Comparison of ENCODE assay signal across 1 cellular context in the genomic region with DNA sequence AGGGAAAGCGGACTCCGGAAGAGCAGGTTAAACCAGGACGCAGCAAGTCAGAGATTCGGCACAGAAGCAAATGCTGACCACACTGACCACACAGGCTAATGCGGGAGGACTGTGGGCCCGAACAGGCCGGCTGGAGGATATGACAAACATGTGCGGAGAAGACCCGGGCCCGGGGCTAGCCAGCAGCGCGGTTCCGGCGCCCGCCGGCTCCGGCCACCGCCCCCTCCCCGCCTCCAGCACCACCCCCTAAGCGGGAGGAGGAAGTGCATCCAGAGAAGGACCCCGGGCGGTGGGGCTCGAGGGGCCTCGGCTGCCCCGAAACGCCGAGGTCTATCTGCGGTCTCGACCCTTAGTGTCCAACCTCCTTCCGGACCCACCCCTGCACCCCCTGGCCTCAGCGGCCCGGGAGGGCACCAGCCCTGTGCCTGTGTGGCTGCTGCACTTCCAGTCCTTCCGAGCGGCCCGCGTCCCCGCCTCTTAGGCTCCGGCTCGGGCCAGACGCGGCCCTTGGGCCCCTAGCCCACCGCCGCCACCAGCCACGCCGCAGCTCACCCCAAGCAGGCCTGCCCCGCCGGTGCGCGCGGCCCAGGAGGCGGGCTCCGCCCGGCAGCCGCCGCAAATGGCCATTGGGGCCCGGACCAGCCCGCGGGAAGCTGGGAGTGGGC.
A peak's percentile ranks its signal among the peaks of the same experiment; 100 is the strongest.
TF ChIP-seq lines count a peak whose summit lies in the region.

No MANE protein-coding gene starts in this region.

TF ChIP-seq in HepG2, 621 proteins besides CTCF, POLR2A, EP300 and RAD21 (continued from another document and continues in another):
- TF ChIP-seq, protein P1, sequence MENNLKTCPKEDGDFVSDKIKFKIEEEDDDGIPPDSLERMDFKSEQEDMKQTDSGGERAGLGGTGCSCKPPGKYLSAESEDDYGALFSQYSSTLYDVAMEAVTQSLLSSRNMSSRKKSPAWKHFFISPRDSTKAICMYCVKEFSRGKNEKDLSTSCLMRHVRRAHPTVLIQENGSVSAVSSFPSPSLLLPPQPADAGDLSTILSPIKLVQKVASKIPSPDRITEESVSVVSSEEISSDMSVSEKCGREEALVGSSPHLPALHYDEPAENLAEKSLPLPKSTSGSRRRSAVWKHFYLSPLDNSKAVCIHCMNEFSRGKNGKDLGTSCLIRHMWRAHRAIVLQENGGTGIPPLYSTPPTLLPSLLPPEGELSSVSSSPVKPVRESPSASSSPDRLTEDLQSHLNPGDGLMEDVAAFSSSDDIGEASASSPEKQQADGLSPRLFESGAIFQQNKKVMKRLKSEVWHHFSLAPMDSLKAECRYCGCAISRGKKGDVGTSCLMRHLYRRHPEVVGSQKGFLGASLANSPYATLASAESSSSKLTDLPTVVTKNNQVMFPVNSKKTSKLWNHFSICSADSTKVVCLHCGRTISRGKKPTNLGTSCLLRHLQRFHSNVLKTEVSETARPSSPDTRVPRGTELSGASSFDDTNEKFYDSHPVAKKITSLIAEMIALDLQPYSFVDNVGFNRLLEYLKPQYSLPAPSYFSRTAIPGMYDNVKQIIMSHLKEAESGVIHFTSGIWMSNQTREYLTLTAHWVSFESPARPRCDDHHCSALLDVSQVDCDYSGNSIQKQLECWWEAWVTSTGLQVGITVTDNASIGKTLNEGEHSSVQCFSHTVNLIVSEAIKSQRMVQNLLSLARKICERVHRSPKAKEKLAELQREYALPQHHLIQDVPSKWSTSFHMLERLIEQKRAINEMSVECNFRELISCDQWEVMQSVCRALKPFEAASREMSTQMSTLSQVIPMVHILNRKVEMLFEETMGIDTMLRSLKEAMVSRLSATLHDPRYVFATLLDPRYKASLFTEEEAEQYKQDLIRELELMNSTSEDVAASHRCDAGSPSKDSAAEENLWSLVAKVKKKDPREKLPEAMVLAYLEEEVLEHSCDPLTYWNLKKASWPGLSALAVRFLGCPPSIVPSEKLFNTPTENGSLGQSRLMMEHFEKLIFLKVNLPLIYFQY (CRISPR knock-in tag; IDR thresholded peaks at IDR 0.05; ENCODE audit: borderline replicate concordance), result peak; percentile 40; the same call in 1 of the 2 replicates
- TF ChIP-seq JARID2 (CRISPR knock-in tag; IDR thresholded peaks at IDR 0.05; ENCODE audit: insufficient replicate concordance), result no peak
- TF ChIP-seq, protein P2, sequence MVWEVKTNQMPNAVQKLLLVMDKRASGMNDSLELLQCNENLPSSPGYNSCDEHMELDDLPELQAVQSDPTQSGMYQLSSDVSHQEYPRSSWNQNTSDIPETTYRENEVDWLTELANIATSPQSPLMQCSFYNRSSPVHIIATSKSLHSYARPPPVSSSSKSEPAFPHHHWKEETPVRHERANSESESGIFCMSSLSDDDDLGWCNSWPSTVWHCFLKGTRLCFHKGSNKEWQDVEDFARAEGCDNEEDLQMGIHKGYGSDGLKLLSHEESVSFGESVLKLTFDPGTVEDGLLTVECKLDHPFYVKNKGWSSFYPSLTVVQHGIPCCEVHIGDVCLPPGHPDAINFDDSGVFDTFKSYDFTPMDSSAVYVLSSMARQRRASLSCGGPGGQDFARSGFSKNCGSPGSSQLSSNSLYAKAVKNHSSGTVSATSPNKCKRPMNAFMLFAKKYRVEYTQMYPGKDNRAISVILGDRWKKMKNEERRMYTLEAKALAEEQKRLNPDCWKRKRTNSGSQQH (CRISPR knock-in tag; IDR thresholded peaks at IDR 0.05; ENCODE audit: low read depth), result 0 out of 2 replicates have a peak, but pooled peaks have one; percentile 46
- peak; percentile 67; the same call in 1 of the 2 replicates for TF ChIP-seq AKAP8 (CRISPR knock-in tag; IDR thresholded peaks at IDR 0.05)
- TF ChIP-seq ESRRA (CRISPR knock-in tag; IDR thresholded peaks at IDR 0.05; ENCODE audit: low read depth), result peak; percentile 50; the same call in 1 of the 2 replicates
- 0 out of 2 replicates have a peak, but pooled peaks have one; percentile 53 for TF ChIP-seq ZSCAN30 (CRISPR knock-in tag; IDR thresholded peaks at IDR 0.05)
- TF ChIP-seq PLRG1 (conservative IDR thresholded peaks at IDR 0.05), result no peak
- peak; percentile 75 for TF ChIP-seq SAP130 (CRISPR knock-in tag; IDR thresholded peaks at IDR 0.05; ENCODE audit: low read depth)
- TF ChIP-seq, protein P3, sequence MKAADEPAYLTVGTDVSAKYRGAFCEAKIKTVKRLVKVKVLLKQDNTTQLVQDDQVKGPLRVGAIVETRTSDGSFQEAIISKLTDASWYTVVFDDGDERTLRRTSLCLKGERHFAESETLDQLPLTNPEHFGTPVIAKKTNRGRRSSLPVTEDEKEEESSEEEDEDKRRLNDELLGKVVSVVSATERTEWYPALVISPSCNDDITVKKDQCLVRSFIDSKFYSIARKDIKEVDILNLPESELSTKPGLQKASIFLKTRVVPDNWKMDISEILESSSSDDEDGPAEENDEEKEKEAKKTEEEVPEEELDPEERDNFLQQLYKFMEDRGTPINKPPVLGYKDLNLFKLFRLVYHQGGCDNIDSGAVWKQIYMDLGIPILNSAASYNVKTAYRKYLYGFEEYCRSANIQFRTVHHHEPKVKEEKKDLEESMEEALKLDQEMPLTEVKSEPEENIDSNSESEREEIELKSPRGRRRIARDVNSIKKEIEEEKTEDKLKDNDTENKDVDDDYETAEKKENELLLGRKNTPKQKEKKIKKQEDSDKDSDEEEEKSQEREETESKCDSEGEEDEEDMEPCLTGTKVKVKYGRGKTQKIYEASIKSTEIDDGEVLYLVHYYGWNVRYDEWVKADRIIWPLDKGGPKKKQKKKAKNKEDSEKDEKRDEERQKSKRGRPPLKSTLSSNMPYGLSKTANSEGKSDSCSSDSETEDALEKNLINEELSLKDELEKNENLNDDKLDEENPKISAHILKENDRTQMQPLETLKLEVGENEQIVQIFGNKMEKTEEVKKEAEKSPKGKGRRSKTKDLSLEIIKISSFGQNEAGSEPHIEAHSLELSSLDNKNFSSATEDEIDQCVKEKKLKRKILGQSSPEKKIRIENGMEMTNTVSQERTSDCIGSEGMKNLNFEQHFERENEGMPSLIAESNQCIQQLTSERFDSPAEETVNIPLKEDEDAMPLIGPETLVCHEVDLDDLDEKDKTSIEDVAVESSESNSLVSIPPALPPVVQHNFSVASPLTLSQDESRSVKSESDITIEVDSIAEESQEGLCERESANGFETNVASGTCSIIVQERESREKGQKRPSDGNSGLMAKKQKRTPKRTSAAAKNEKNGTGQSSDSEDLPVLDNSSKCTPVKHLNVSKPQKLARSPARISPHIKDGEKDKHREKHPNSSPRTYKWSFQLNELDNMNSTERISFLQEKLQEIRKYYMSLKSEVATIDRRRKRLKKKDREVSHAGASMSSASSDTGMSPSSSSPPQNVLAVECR (CRISPR knock-in tag; IDR thresholded peaks at IDR 0.05; ENCODE audit: borderline replicate concordance), result peak; percentile 68
- peak; percentile 32 for TF ChIP-seq RBM39 (IDR thresholded peaks at IDR 0.05; ENCODE audit: low read depth, low read length, poor library complexity, severe bottlenecking)
- 0 out of 2 replicates have a peak, but pooled peaks have one; percentile 58 for TF ChIP-seq MEF2D (CRISPR knock-in tag; IDR thresholded peaks at IDR 0.05)
- TF ChIP-seq SRY (CRISPR knock-in tag; IDR thresholded peaks at IDR 0.05), result peak; percentile 0; the same call in 1 of the 2 replicates
- TF ChIP-seq, protein P4, sequence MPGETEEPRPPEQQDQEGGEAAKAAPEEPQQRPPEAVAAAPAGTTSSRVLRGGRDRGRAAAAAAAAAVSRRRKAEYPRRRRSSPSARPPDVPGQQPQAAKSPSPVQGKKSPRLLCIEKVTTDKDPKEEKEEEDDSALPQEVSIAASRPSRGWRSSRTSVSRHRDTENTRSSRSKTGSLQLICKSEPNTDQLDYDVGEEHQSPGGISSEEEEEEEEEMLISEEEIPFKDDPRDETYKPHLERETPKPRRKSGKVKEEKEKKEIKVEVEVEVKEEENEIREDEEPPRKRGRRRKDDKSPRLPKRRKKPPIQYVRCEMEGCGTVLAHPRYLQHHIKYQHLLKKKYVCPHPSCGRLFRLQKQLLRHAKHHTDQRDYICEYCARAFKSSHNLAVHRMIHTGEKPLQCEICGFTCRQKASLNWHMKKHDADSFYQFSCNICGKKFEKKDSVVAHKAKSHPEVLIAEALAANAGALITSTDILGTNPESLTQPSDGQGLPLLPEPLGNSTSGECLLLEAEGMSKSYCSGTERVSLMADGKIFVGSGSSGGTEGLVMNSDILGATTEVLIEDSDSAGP (CRISPR knock-in tag; IDR thresholded peaks at IDR 0.05; ENCODE audit: borderline replicate concordance), result peak; percentile 59; the same call in 1 of the 2 replicates
- peak; percentile 72; the same call in 1 of the 2 replicates for TF ChIP-seq ZNF556 (CRISPR knock-in tag; IDR thresholded peaks at IDR 0.05; ENCODE audit: borderline replicate concordance)
- 0 out of 2 replicates have a peak, but pooled peaks have one; percentile 16 for TF ChIP-seq ZNF616 (CRISPR knock-in tag; IDR thresholded peaks at IDR 0.05; ENCODE audit: low read depth)
- TF ChIP-seq ZBTB21 (CRISPR knock-in tag; IDR thresholded peaks at IDR 0.05), result no peak
- TF ChIP-seq, protein P5, sequence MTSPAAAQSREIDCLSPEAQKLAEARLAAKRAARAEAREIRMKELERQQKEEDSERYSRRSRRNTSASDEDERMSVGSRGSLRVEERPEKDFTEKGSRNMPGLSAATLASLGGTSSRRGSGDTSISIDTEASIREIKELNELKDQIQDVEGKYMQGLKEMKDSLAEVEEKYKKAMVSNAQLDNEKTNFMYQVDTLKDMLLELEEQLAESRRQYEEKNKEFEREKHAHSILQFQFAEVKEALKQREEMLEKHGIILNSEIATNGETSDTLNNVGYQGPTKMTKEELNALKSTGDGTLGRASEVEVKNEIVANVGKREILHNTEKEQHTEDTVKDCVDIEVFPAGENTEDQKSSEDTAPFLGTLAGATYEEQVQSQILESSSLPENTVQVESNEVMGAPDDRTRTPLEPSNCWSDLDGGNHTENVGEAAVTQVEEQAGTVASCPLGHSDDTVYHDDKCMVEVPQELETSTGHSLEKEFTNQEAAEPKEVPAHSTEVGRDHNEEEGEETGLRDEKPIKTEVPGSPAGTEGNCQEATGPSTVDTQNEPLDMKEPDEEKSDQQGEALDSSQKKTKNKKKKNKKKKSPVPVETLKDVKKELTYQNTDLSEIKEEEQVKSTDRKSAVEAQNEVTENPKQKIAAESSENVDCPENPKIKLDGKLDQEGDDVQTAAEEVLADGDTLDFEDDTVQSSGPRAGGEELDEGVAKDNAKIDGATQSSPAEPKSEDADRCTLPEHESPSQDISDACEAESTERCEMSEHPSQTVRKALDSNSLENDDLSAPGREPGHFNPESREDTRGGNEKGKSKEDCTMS (CRISPR knock-in tag; conservative IDR thresholded peaks at IDR 0.05), result no peak
- no peak for TF ChIP-seq SSRP1 (CRISPR knock-in tag; IDR thresholded peaks at IDR 0.05)
- TF ChIP-seq, protein P6, sequence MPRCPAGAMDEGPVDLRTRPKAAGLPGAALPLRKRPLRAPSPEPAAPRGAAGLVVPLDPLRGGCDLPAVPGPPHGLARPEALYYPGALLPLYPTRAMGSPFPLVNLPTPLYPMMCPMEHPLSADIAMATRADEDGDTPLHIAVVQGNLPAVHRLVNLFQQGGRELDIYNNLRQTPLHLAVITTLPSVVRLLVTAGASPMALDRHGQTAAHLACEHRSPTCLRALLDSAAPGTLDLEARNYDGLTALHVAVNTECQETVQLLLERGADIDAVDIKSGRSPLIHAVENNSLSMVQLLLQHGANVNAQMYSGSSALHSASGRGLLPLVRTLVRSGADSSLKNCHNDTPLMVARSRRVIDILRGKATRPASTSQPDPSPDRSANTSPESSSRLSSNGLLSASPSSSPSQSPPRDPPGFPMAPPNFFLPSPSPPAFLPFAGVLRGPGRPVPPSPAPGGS (CRISPR knock-in tag; IDR thresholded peaks at IDR 0.05), result peak; percentile 52; the same call in 1 of the 2 replicates
- TF ChIP-seq, protein P7, sequence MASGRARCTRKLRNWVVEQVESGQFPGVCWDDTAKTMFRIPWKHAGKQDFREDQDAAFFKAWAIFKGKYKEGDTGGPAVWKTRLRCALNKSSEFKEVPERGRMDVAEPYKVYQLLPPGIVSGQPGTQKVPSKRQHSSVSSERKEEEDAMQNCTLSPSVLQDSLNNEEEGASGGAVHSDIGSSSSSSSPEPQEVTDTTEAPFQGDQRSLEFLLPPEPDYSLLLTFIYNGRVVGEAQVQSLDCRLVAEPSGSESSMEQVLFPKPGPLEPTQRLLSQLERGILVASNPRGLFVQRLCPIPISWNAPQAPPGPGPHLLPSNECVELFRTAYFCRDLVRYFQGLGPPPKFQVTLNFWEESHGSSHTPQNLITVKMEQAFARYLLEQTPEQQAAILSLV (CRISPR knock-in tag; IDR thresholded peaks at IDR 0.05; ENCODE audit: borderline replicate concordance), result no peak; the same call in 1 of the 2 replicates
- peak; percentile 54 for TF ChIP-seq MXD4 (CRISPR knock-in tag; IDR thresholded peaks at IDR 0.05)
- TF ChIP-seq THAP11 (CRISPR knock-in tag; IDR thresholded peaks at IDR 0.05), result 0 out of 2 replicates have a peak, but pooled peaks have one; percentile 12
- peak; percentile 66 for TF ChIP-seq CBX1 (IDR thresholded peaks at IDR 0.05; ENCODE audit: low read depth)
- TF ChIP-seq SALL2 (CRISPR knock-in tag; IDR thresholded peaks at IDR 0.05), result peak; percentile 63
- peak; percentile 58; the same call in 1 of the 2 replicates for TF ChIP-seq ZNF343 (CRISPR knock-in tag; IDR thresholded peaks at IDR 0.05)
- TF ChIP-seq ZNF253 (CRISPR knock-in tag; IDR thresholded peaks at IDR 0.05; ENCODE audit: borderline replicate concordance), result no peak
- TF ChIP-seq ZSCAN21 (CRISPR knock-in tag; IDR thresholded peaks at IDR 0.05; ENCODE audit: borderline replicate concordance), result peak; percentile 70; the same call in 1 of the 2 replicates
- peak; percentile 18; the same call in 1 of the 2 replicates for TF ChIP-seq ZSCAN20 (CRISPR knock-in tag; IDR thresholded peaks at IDR 0.05; ENCODE audit: borderline replicate concordance)
- TF ChIP-seq, protein P8, sequence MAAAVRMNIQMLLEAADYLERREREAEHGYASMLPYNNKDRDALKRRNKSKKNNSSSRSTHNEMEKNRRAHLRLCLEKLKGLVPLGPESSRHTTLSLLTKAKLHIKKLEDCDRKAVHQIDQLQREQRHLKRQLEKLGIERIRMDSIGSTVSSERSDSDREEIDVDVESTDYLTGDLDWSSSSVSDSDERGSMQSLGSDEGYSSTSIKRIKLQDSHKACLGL (CRISPR knock-in tag; IDR thresholded peaks at IDR 0.05), result peak; percentile 87
- TF ChIP-seq, protein P9, sequence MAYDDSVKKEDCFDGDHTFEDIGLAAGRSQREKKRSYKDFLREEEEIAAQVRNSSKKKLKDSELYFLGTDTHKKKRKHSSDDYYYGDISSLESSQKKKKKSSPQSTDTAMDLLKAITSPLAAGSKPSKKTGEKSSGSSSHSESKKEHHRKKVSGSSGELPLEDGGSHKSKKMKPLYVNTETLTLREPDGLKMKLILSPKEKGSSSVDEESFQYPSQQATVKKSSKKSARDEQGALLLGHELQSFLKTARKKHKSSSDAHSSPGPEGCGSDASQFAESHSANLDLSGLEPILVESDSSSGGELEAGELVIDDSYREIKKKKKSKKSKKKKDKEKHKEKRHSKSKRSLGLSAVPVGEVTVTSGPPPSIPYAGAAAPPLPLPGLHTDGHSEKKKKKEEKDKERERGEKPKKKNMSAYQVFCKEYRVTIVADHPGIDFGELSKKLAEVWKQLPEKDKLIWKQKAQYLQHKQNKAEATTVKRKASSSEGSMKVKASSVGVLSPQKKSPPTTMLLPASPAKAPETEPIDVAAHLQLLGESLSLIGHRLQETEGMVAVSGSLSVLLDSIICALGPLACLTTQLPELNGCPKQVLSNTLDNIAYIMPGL (CRISPR knock-in tag; IDR thresholded peaks at IDR 0.05; ENCODE audit: borderline replicate concordance in 1 of 2, low read depth in 1 of 2), result peak; percentile 34 to 58; a peak in 2 of 4 replicates
- TF ChIP-seq ZNF263 (CRISPR knock-in tag; IDR thresholded peaks at IDR 0.05), result 0 out of 2 replicates have a peak, but pooled peaks have one; percentile 18
